1 cellular context compared by ENCODE assay signal in the genomic region with DNA sequence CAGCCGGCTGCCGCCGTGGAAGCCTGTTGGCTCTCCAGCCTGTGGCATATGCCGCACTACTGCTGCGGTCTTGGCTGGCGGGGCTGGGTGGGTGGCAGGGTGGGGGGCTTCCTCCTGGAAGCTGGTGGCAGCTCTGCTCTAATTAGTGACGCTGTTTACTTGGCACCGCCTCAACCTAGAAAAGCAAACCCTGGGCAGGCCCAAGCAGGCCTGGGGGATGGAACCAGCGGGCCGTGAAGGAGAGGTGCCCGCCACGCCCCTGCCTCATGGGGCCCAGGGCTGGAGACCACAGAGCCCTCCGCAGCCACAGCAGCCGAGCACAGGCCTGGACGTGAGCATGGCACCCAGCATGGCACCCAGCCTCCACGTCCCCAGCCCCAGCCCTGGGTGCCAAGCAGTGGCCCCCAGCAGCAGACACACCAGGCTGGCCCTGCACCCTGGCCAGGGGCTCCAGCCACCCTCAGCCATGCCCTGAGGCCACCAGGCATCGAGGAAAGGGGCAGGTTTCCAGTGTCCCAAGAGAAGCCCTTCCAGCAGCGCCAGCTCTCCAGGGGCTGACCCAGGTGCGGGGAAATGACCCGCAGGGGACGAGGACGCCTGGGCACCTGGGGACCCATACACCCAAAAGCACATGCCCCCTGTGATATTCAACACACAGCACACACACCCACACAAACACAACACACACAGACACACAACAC.
TF ChIP-seq lines count a peak whose summit lies in the region.

No MANE protein-coding gene starts in this region.

TF ChIP-seq in HEK293, 187 proteins besides CTCF, POLR2A, EP300 and RAD21 (continued from another document):
- TF ChIP-seq, protein P1, sequence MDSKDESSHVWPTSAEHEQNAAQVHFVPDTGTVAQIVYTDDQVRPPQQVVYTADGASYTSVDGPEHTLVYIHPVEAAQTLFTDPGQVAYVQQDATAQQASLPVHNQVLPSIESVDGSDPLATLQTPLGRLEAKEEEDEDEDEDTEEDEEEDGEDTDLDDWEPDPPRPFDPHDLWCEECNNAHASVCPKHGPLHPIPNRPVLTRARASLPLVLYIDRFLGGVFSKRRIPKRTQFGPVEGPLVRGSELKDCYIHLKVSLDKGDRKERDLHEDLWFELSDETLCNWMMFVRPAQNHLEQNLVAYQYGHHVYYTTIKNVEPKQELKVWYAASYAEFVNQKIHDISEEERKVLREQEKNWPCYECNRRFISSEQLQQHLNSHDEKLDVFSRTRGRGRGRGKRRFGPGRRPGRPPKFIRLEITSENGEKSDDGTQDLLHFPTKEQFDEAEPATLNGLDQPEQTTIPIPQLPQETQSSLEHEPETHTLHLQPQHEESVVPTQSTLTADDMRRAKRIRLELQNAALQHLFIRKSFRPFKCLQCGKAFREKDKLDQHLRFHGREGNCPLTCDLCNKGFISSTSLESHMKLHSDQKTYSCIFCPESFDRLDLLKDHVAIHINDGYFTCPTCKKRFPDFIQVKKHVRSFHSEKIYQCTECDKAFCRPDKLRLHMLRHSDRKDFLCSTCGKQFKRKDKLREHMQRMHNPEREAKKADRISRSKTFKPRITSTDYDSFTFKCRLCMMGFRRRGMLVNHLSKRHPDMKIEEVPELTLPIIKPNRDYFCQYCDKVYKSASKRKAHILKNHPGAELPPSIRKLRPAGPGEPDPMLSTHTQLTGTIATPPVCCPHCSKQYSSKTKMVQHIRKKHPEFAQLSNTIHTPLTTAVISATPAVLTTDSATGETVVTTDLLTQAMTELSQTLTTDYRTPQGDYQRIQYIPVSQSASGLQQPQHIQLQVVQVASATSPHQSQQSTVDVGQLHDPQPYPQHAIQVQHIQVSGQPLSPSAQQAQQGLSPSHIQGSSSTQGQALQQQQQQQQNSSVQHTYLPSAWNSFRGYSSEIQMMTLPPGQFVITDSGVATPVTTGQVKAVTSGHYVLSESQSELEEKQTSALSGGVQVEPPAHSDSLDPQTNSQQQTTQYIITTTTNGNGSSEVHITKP (tag by site-specific recombination; IDR thresholded peaks at IDR 0.05), result peak; percentile 50
- TF ChIP-seq ZNF555 (tag by site-specific recombination; conservative IDR thresholded peaks at IDR 0.05) (no peak), ZNF2 (tag by site-specific recombination; IDR thresholded peaks at IDR 0.05) (no peak), GFI1B (tag by site-specific recombination; IDR thresholded peaks at IDR 0.05) (no peak), RBAK (tag by site-specific recombination; IDR thresholded peaks at IDR 0.05) (no peak), ZNF114 (tag by site-specific recombination; IDR thresholded peaks at IDR 0.05) (no peak), ZFP69B (tag by site-specific recombination; IDR thresholded peaks at IDR 0.05) (no peak), ZNF768 (tag by site-specific recombination; IDR thresholded peaks at IDR 0.05) (no peak)
- TF ChIP-seq, protein P2, sequence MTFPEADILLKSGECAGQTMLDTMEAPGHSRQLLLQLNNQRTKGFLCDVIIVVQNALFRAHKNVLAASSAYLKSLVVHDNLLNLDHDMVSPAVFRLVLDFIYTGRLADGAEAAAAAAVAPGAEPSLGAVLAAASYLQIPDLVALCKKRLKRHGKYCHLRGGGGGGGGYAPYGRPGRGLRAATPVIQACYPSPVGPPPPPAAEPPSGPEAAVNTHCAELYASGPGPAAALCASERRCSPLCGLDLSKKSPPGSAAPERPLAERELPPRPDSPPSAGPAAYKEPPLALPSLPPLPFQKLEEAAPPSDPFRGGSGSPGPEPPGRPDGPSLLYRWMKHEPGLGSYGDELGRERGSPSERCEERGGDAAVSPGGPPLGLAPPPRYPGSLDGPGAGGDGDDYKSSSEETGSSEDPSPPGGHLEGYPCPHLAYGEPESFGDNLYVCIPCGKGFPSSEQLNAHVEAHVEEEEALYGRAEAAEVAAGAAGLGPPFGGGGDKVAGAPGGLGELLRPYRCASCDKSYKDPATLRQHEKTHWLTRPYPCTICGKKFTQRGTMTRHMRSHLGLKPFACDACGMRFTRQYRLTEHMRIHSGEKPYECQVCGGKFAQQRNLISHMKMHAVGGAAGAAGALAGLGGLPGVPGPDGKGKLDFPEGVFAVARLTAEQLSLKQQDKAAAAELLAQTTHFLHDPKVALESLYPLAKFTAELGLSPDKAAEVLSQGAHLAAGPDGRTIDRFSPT (tag by site-specific recombination; IDR thresholded peaks at IDR 0.05), result no peak
- TF ChIP-seq, protein P3, sequence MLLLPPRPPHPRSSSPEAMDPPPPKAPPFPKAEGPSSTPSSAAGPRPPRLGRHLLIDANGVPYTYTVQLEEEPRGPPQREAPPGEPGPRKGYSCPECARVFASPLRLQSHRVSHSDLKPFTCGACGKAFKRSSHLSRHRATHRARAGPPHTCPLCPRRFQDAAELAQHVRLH (tag by site-specific recombination; IDR thresholded peaks at IDR 0.05), result no peak
